1 cellular context compared by ENCODE assay signal in the genomic region with DNA sequence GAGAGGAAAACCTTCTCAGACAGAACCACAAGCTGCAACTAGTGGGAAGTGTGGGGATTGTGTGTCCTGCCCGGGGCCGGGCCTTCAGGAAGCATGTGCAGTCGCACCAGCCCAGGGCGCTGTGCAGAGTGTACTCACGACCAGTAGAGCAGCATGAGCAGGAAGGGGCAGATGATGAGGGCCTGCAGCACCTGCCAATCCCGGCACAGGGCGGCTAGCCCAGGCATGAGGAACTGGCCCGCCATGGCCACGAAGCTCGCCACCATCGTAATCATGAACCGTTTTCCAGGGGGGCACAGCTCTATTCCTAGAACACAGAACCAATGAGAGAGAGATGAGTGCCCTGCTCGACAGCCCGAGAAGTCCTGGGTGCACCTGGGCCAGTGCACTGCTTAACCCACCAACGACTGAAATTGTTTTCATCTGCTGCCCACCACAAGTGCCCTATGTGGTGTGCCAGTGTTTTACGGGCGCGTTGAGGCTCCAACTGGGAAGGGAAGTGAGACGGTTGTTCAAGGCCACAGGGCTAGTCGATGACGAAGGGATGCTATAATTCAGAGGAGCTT.
TF ChIP-seq lines count a peak whose summit lies in the region.

No MANE protein-coding gene starts in this region.

TF ChIP-seq in SK-N-SH, 30 proteins besides CTCF, POLR2A, EP300 and RAD21 (continued from another document):
- TF ChIP-seq, protein P1, sequence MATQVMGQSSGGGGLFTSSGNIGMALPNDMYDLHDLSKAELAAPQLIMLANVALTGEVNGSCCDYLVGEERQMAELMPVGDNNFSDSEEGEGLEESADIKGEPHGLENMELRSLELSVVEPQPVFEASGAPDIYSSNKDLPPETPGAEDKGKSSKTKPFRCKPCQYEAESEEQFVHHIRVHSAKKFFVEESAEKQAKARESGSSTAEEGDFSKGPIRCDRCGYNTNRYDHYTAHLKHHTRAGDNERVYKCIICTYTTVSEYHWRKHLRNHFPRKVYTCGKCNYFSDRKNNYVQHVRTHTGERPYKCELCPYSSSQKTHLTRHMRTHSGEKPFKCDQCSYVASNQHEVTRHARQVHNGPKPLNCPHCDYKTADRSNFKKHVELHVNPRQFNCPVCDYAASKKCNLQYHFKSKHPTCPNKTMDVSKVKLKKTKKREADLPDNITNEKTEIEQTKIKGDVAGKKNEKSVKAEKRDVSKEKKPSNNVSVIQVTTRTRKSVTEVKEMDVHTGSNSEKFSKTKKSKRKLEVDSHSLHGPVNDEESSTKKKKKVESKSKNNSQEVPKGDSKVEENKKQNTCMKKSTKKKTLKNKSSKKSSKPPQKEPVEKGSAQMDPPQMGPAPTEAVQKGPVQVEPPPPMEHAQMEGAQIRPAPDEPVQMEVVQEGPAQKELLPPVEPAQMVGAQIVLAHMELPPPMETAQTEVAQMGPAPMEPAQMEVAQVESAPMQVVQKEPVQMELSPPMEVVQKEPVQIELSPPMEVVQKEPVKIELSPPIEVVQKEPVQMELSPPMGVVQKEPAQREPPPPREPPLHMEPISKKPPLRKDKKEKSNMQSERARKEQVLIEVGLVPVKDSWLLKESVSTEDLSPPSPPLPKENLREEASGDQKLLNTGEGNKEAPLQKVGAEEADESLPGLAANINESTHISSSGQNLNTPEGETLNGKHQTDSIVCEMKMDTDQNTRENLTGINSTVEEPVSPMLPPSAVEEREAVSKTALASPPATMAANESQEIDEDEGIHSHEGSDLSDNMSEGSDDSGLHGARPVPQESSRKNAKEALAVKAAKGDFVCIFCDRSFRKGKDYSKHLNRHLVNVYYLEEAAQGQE (IDR thresholded peaks at IDR 0.05; ENCODE audit: low read depth, low read length) = no peak
- TF ChIP-seq GATA2 (CRISPR knock-in tag; IDR thresholded peaks at IDR 0.05) (no peak), YY1 (IDR thresholded peaks at IDR 0.05; ENCODE audit: low read depth) (no peak), MEF2A (IDR thresholded peaks at IDR 0.05; ENCODE audit: borderline replicate concordance, low read depth) (no peak), JUND (IDR thresholded peaks at IDR 0.05) (no peak), FOSL2 (IDR thresholded peaks at IDR 0.05; ENCODE audit: borderline replicate concordance, low read depth) (no peak), RXRA (IDR thresholded peaks at IDR 0.05; ENCODE audit: borderline replicate concordance, low read depth) (no peak), ELF1 (IDR thresholded peaks at IDR 0.05) (no peak), NRF1 (IDR thresholded peaks at IDR 0.05; ENCODE audit: low read depth, low read length) (no peak), ZBTB33 (IDR thresholded peaks at IDR 0.05; ENCODE audit: borderline replicate concordance, low read depth) (no peak), SMC3 (IDR thresholded peaks at IDR 0.05; ENCODE audit: low read depth, low read length) (no peak), RFX5 (IDR thresholded peaks at IDR 0.05; ENCODE audit: low read length) (no peak), CHD2 (IDR thresholded peaks at IDR 0.05; ENCODE audit: low read length, partially characterized antibody) (no peak), POLR2AphosphoS5 (IDR thresholded peaks at IDR 0.05; ENCODE audit: low read depth, low read length) (no peak), TEAD4 (IDR thresholded peaks at IDR 0.05; ENCODE audit: borderline replicate concordance, insufficient read depth) (no peak), SIN3A (IDR thresholded peaks at IDR 0.05; ENCODE audit: borderline replicate concordance, low read depth, low read length) (no peak), RCOR1 (IDR thresholded peaks at IDR 0.05; ENCODE audit: low read length) (no peak)
- TF ChIP-seq, protein P2, sequence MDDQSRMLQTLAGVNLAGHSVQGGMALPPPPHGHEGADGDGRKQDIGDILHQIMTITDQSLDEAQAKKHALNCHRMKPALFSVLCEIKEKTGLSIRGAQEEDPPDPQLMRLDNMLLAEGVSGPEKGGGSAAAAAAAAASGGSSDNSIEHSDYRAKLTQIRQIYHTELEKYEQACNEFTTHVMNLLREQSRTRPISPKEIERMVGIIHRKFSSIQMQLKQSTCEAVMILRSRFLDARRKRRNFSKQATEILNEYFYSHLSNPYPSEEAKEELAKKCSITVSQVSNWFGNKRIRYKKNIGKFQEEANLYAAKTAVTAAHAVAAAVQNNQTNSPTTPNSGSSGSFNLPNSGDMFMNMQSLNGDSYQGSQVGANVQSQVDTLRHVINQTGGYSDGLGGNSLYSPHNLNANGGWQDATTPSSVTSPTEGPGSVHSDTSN (IDR thresholded peaks at IDR 0.05) = no peak
- TF ChIP-seq, protein P3, sequence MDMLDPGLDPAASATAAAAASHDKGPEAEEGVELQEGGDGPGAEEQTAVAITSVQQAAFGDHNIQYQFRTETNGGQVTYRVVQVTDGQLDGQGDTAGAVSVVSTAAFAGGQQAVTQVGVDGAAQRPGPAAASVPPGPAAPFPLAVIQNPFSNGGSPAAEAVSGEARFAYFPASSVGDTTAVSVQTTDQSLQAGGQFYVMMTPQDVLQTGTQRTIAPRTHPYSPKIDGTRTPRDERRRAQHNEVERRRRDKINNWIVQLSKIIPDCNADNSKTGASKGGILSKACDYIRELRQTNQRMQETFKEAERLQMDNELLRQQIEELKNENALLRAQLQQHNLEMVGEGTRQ (IDR thresholded peaks at IDR 0.05; ENCODE audit: borderline replicate concordance, low read depth, low read length) = no peak
